ENCODE assay signal across 8 cellular contexts in genomic region chr6:118934461-118935330, GRCh38. TPM values are rescaled to one million over a fixed set of nuclear protein-coding genes. Genes with fewer than 3 reads are reported as not detected.
DNase-seq lines count a peak whose midpoint lies in the region; ATAC-seq and TF ChIP-seq lines count a peak whose summit lies in the region.

Gene MCM9 (minus strand): TSS chr6:118935159. CDS start chr6:118931723, 3,436 bp downstream.

- peak within 1 kb of the TSS; percentile 89 for H3K4me3 Mint-ChIP-seq in activated naive CD8-positive, alpha-beta T cell treated with anti-CD3 and anti-CD28 coated beads, Interleukin-2, amount 10 ng/mL, durations not matched to agents 7 days and 5 days

- H3K27me3 Mint-ChIP-seq in activated naive CD8-positive, alpha-beta T cell treated with anti-CD3 and anti-CD28 coated beads, Interleukin-2, amount 10 ng/mL, durations not matched to agents 7 days and 5 days = no peaks in the 10 kb centered on the region

- POLR2A ChIA-PET in activated naive CD8-positive, alpha-beta T cell treated with anti-CD3 and anti-CD28 coated beads, Interleukin-2, amount 10 ng/mL, durations not matched to agents 7 days and 5 days (lab: Charles Lee) = interaction anchor here (0.6 to 2.6 kb wide), 8 partner anchors 21 to 381 kb away, joined by 3 to 27 read pairs (median 4); partner anchors contain the start of gene ASF1A

- H3F3A ChIP-seq in SU-DHL-6 (ENCODE audit: insufficient read depth) = peaks cover 8% of the 10 kb centered on the region; the same call in 1 of the 2 replicates

- peak within 1 kb of the TSS; percentile 79 for H3K4me3 ChIP-seq in GM12864 (ENCODE audit: low read depth, low read length)
- peak within 1 kb of the TSS; percentile 100 for H3K4me3 ChIP-seq in SU-DHL-6 (ENCODE audit: insufficient read depth, low read length, poor library complexity, severe bottlenecking)
- H3K4me3 ChIP-seq in parathyroid adenoma (ENCODE audit: low read depth, low read length) = peak within 1 kb of the TSS; percentile 95
- H3K4me3 ChIP-seq in tibial artery = peak within 1 kb of the TSS; percentile 64 to 80

- H4K20me1 ChIP-seq in SU-DHL-6 (ENCODE audit: low read depth, low read length) = no peaks in the 10 kb centered on the region

- TF ChIP-seq CTCF in GM12864 (IDR thresholded peaks at IDR 0.05; ENCODE audit: low read depth, low read length, missing control alignments) = no peak
- TF ChIP-seq CTCF in SU-DHL-6 (IDR thresholded peaks at IDR 0.05; ENCODE audit: insufficient read depth, low read length, poor library complexity, severe bottlenecking) = no peak
- no peak for TF ChIP-seq CTCF in parathyroid adenoma (IDR thresholded peaks at IDR 0.05)
- TF ChIP-seq CTCF in tibial artery (IDR thresholded peaks at IDR 0.05) = no peak

- H3K27ac Mint-ChIP-seq in activated naive CD8-positive, alpha-beta T cell treated with anti-CD3 and anti-CD28 coated beads, Interleukin-2, amount 10 ng/mL, durations not matched to agents 7 days and 5 days = peak within 1 kb of the TSS; percentile 89

- peak within 1 kb of the TSS; percentile 93 for H3K4me2 ChIP-seq in SU-DHL-6 (ENCODE audit: low read depth, low read length, poor library complexity, severe bottlenecking)
- H3K4me2 ChIP-seq in parathyroid adenoma (ENCODE audit: low read length) = peak within 1 kb of the TSS; percentile 94

- H3K36me3 ChIP-seq in SU-DHL-6 (ENCODE audit: low read length) = peaks cover 14% of the 10 kb centered on the region; the same call in 1 of the 2 replicates
- no peaks in the 10 kb centered on the region for H3K36me3 ChIP-seq in parathyroid adenoma (ENCODE audit: control insufficient read depth, insufficient read depth, low read length)
- H3K36me3 ChIP-seq in tibial artery = peaks cover 0 to 16% (median 9%) of the 10 kb centered on the region in 3 donors

- DNase-seq in GM12864 (ENCODE audit: low read depth) = peak; percentile 72
- peak; percentile 76 for DNase-seq in NCI-H1092 treated with DMSO at 0.1 percent for 48 hours (lab: John Stamatoyannopoulos, UW)
- DNase-seq in activated naive CD8-positive, alpha-beta T cell treated with anti-CD3 and anti-CD28 coated beads, Interleukin-2, amount 10 ng/mL, durations not matched to agents 7 days and 5 days = peak; percentile 95
- peak; percentile 94 for DNase-seq in Right ventricle myocardium superior
- DNase-seq in tibial artery = peak; percentile 79 to 91

- H2AFZ ChIP-seq in SU-DHL-6 (ENCODE audit: low read depth, low read length, severe bottlenecking) (peak within 1 kb of the TSS; percentile 100), parathyroid adenoma (peak within 1 kb of the TSS; percentile 100)

- intact Hi-C loops in Right ventricle myocardium superior (cut with DNase I) (no loop called here), tibial artery (cut with DNase I; ENCODE audit: low total_unique reads) (loop anchor here (5.0 kb wide), 1 partner anchor 37 kb away; no protein-coding TSS in a partner anchor)

- H3K4me1 ChIP-seq in parathyroid adenoma (peaks cover 7% of the 10 kb centered on the region), tibial artery (peaks cover 0 to 15% (median 7%) of the 10 kb centered on the region in 4 donors)

- no peaks in the 10 kb centered on the region for H3K9me3 ChIP-seq in SU-DHL-6 (ENCODE audit: insufficient read depth, low read length)
- H3K9me3 ChIP-seq in parathyroid adenoma (ENCODE audit: control insufficient read depth, low read length) = no peaks in the 10 kb centered on the region
- H3K9me3 ChIP-seq in tibial artery = no peaks in the 10 kb centered on the region

- H3K9ac ChIP-seq in SU-DHL-6 (ENCODE audit: low read length) (peak within 1 kb of the TSS; percentile 100), parathyroid adenoma (peak within 1 kb of the TSS; percentile 67)

- H3K9me3 Mint-ChIP-seq in activated naive CD8-positive, alpha-beta T cell treated with anti-CD3 and anti-CD28 coated beads, Interleukin-2, amount 10 ng/mL, durations not matched to agents 7 days and 5 days = peaks cover 2% of the 10 kb centered on the region

- H3K27me3 ChIP-seq in SU-DHL-6 (ENCODE audit: low read length) (no peaks in the 10 kb centered on the region), parathyroid adenoma (ENCODE audit: control insufficient read depth, insufficient read depth, low read length) (no peaks in the 10 kb centered on the region), tibial artery (no peaks in the 10 kb centered on the region)

- H3K9me2 ChIP-seq in SU-DHL-6 (replicated peaks; ENCODE audit: insufficient read depth, low read length) = no peaks in the 10 kb centered on the region

- peaks cover 27% of the 10 kb centered on the region for H3K79me2 ChIP-seq in SU-DHL-6 (ENCODE audit: insufficient read depth, low read length)
- peaks cover 3% of the 10 kb centered on the region for H3K79me2 ChIP-seq in parathyroid adenoma

- peaks cover 24% of the 10 kb centered on the region for H3K4me1 Mint-ChIP-seq in activated naive CD8-positive, alpha-beta T cell treated with anti-CD3 and anti-CD28 coated beads, Interleukin-2, amount 10 ng/mL, durations not matched to agents 7 days and 5 days

- peak; percentile 95 for ATAC-seq in HG02623 (IDR thresholded peaks at IDR 0.05; ENCODE audit: unreplicated experiment)
- peak; percentile 96 for ATAC-seq in activated naive CD8-positive, alpha-beta T cell treated with anti-CD3 and anti-CD28 coated beads, Interleukin-2, amount 10 ng/mL, durations not matched to agents 7 days and 5 days (ENCODE audit: low read depth)
- peak; percentile 99 for ATAC-seq in Right ventricle myocardium superior (ENCODE audit: poor library complexity)

- peak within 1 kb of the TSS; percentile 93 for H3K27ac ChIP-seq in SU-DHL-6 (ENCODE audit: low read depth, low read length)
- peak within 1 kb of the TSS; percentile 94 for H3K27ac ChIP-seq in parathyroid adenoma
- H3K27ac ChIP-seq in tibial artery = peak within 1 kb of the TSS; percentile 90 to 96

- H3K36me3 Mint-ChIP-seq in activated naive CD8-positive, alpha-beta T cell treated with anti-CD3 and anti-CD28 coated beads, Interleukin-2, amount 10 ng/mL, durations not matched to agents 7 days and 5 days = peaks cover 30% of the 10 kb centered on the region

RNA-seq across cellular contexts. Expression of gene MCM9, which starts in this region (rescaled TPM):
- total RNA-seq in activated naive CD8-positive, alpha-beta T cell treated with anti-CD3 and anti-CD28 coated beads, Interleukin-2, amount 10 ng/mL, durations not matched to agents 7 days and 5 days = 10 to 100 TPM; 22.8 to 25.1 TPM
- 4.8 TPM for total RNA-seq in Right ventricle myocardium superior

Comparison
In these comparisons a context has a peak if more than half of its experiments do, and no peak if none do; other contexts are left out.
1. Peak in every context shown above with its lines: DNase-seq, ATAC-seq, H3K4me3 ChIP-seq and H3K27ac ChIP-seq.